In genomic region chr6:98957440-98957839, GRCh38 we compare ENCODE assay signal across 11 cellular contexts. TPM values are rescaled to one million over a fixed set of nuclear protein-coding genes. Genes with fewer than 3 reads are reported as not detected.
DNase-seq lines count a peak whose midpoint lies in the region; ATAC-seq, FAIRE-seq and TF ChIP-seq lines count a peak whose summit lies in the region.
"Had no signal": no experiment of that assay in that cellular context is flagged by ENCODE, and none has a peak within 500 bp of the region (broad histone marks: within the 10 kb centered on the region; RNA-seq: fewer than 3 reads in every experiment).

No MANE protein-coding gene starts in this region.

- no peaks in the 10 kb centered on the region for H3K36me3 ChIP-seq in K562 (ENCODE audit: control insufficient read depth, insufficient read depth, low read length)
- H3K36me3 ChIP-seq: HAP-1 had no signal

- no peaks in the 10 kb centered on the region for H3K9me3 Mint-ChIP-seq in type B pancreatic cell
- no peaks in the 10 kb centered on the region for H3K9me3 Mint-ChIP-seq in stimulated activated memory B cell treated with anti-CD40 and anti-IgM and Interleukin-4, amounts not matched to agents 10 μg/mL and 1 μg/mL and 100 μg/mL, for 72 hours

- intact Hi-C loops in K562 (cut with micrococcal nuclease) (no loop called here), left colon (cut with DNase I, micrococcal nuclease) (no loop called here), Right ventricle myocardium inferior (cut with DNase I) (no loop called here)

- ATAC-seq in K562 (no peak), left colon (peak; percentile 58), GM18511 (IDR thresholded peaks at IDR 0.05; ENCODE audit: unreplicated experiment) (no peak), Right ventricle myocardium inferior (no peak)
- ATAC-seq in stimulated activated memory B cell treated with anti-CD40 and anti-IgM and Interleukin-4, amounts not matched to agents 10 μg/mL and 1 μg/mL and 100 μg/mL, for 72 hours = no peak
- ATAC-seq: left cardiac atrium had no signal

- H2AFZ ChIP-seq in K562 (ENCODE audit: low read depth, low read length) = no peak overlapping the region

- POLR2A ChIA-PET in K562 (lab: Yijun Ruan, JAX) = no interaction called here

- no peak overlapping the region for H3K4me3 ChIP-seq in K562
- H3K4me3 ChIP-seq: HAP-1 had no signal

- no peaks in the 10 kb centered on the region for H3K27me3 ChIP-seq in K562 (ENCODE audit: control insufficient read depth in 2 of 2, insufficient read depth in 2 of 2, low read length in 2 of 2)

- H4K20me1 ChIP-seq in K562 (replicated peaks; ENCODE audit: control insufficient read depth, insufficient read depth, low read length) = no peaks in the 10 kb centered on the region

- no peak overlapping the region for H3K27ac ChIP-seq in K562 (ENCODE audit: extremely low read depth, low read depth, low read length)

- H3K9me3 ChIP-seq in K562 (replicated peaks; ENCODE audit: control insufficient read depth, insufficient read depth, low read depth, low read length) = no peaks in the 10 kb centered on the region
- H3K9me3 ChIP-seq: HAP-1 had no signal

- in situ Hi-C loops in K562 (cut with MboI) = no loop called here

- no peak for TF ChIP-seq RAD21 in K562 (CRISPR knock-in tag; conservative IDR thresholded peaks at IDR 0.05 in 1 of 2, IDR thresholded peaks at IDR 0.05 in 1 of 2)

- CTCF ChIA-PET in K562 (lab: Yijun Ruan, JAX; ENCODE audit: low intra/inter-chr PET ratio) = no interaction called here

- no peaks in the 10 kb centered on the region for H3K9me1 ChIP-seq in K562 (ENCODE audit: control insufficient read depth, insufficient read depth, low read length)

- no peaks in the 10 kb centered on the region for H3K4me1 ChIP-seq in K562 (replicated peaks in 1 of 2; ENCODE audit: control insufficient read depth in 2 of 2, insufficient read depth in 2 of 2, low read length in 2 of 2)

- no peak overlapping the region for H3K4me2 ChIP-seq in K562 (ENCODE audit: insufficient read depth, low read length)

- no peak overlapping the region for H3K9ac ChIP-seq in K562 (ENCODE audit: insufficient read depth in 1 of 2, low read depth in 2 of 2, low read length in 2 of 2)

- DNase-seq in AG09319 (ENCODE audit: extremely low read depth, low read depth) (peak; percentile 34), LoVo (ENCODE audit: low spot score) (peak; percentile 76), K562 (ENCODE audit: extremely low read depth in 1 of 4, low spot score in 3 of 4) (no peak), left colon (peak in 1 of 2 donors; percentile 24), type B pancreatic cell (ENCODE audit: extremely low spot score, unreplicated experiment) (no peak), Right ventricle myocardium inferior (ENCODE audit: missing footprints) (no peak)
- DNase-seq: ACHN, left cardiac atrium had no signal

- 2% methylated on average over 3 of the region's 3 CpGs for WGBS in K562 (ENCODE audit: insufficient coverage, low coverage, missing lambda C conversion rate)

- H3K27me3 Mint-ChIP-seq in type B pancreatic cell = no peaks in the 10 kb centered on the region
- no peaks in the 10 kb centered on the region for H3K27me3 Mint-ChIP-seq in stimulated activated memory B cell treated with anti-CD40 and anti-IgM and Interleukin-4, amounts not matched to agents 10 μg/mL and 1 μg/mL and 100 μg/mL, for 72 hours

- H3K79me2 ChIP-seq in K562 (ENCODE audit: control insufficient read depth, insufficient read depth, low read length) = no peaks in the 10 kb centered on the region

- H3K27ac Mint-ChIP-seq in type B pancreatic cell = no peak overlapping the region
- no peak overlapping the region for H3K27ac Mint-ChIP-seq in stimulated activated memory B cell treated with anti-CD40 and anti-IgM and Interleukin-4, amounts not matched to agents 10 μg/mL and 1 μg/mL and 100 μg/mL, for 72 hours

- TF ChIP-seq EP300 in K562 (IDR thresholded peaks at IDR 0.05; ENCODE audit: low read length) = no peak

- H3K4me3 Mint-ChIP-seq in type B pancreatic cell = no peak overlapping the region
- no peak overlapping the region for H3K4me3 Mint-ChIP-seq in stimulated activated memory B cell treated with anti-CD40 and anti-IgM and Interleukin-4, amounts not matched to agents 10 μg/mL and 1 μg/mL and 100 μg/mL, for 72 hours

- no TSS peak for BruUV-seq in K562 (replicated peaks; lab: Mats Ljungman, UMichigan)

- no peaks in the 10 kb centered on the region for H3K36me3 Mint-ChIP-seq in type B pancreatic cell
- H3K36me3 Mint-ChIP-seq in stimulated activated memory B cell treated with anti-CD40 and anti-IgM and Interleukin-4, amounts not matched to agents 10 μg/mL and 1 μg/mL and 100 μg/mL, for 72 hours = no peaks in the 10 kb centered on the region

- no peak for FAIRE-seq in K562 (lab: Jason Lieb, UNC)

- no peak for TF ChIP-seq POLR2A in K562 (conservative IDR thresholded peaks at IDR 0.05)

- no peaks in the 10 kb centered on the region for H3K4me1 Mint-ChIP-seq in type B pancreatic cell (ENCODE audit: unreplicated experiment)
- H3K4me1 Mint-ChIP-seq in stimulated activated memory B cell treated with anti-CD40 and anti-IgM and Interleukin-4, amounts not matched to agents 10 μg/mL and 1 μg/mL and 100 μg/mL, for 72 hours = no peaks in the 10 kb centered on the region

- no peak for TF ChIP-seq CTCF in AG09319 (IDR thresholded peaks at IDR 0.05; ENCODE audit: low read depth, low read length)
- no peak for TF ChIP-seq CTCF in K562 (IDR thresholded peaks at IDR 0.05 in 2 of 3, conservative IDR thresholded peaks at IDR 0.05 in 1 of 3; ENCODE audit: insufficient read depth in 2 of 3, low read depth in 1 of 3, low read length in 3 of 3)
- TF ChIP-seq CTCF in type B pancreatic cell (conservative IDR thresholded peaks at IDR 0.05) = no peak

TF ChIP-seq in K562, 482 proteins besides CTCF, POLR2A, EP300 and RAD21:
- TF ChIP-seq TCF3 (CRISPR knock-in tag; IDR thresholded peaks at IDR 0.05) (peak; percentile 32), EHMT2 (IDR thresholded peaks at IDR 0.05) (no peak), SRSF3 (IDR thresholded peaks at IDR 0.05; ENCODE audit: insufficient read depth, low read length) (no peak)

RNA-seq across cellular contexts. Expression of gene FBXL4, which starts 9.7 kb away (rescaled TPM):
- 32.1 and 54.0 TPM in 2 replicates for total RNA-seq in K562 (2011; cell fraction: chromatin; rRNA removed; ENCODE audit: low replicate concordance)
- total RNA-seq in K562 (2011; cell fraction: nucleolus; rRNA removed) = 8.3 and 10.7 TPM in 2 replicates
- 22.6 and 42.0 TPM in 2 replicates for total RNA-seq in K562 (2011; cell fraction: nucleoplasm; rRNA removed)
- 4.4 and 5.0 TPM in 2 replicates for total RNA-seq in K562 (2014; rRNA removed)
- total RNA-seq in K562 (2014; rRNA removed; fragmentation: Illumina TruSeq; extraction: Trizol) = 13.5 and 14.7 TPM in 2 replicates
- total RNA-seq in K562 (2015; rRNA removed; fragmentation: Illumina TruSeq; extraction: Trizol) = 10.1 and 10.5 TPM in 2 replicates
- 10.1 and 10.5 TPM in 2 replicates for total RNA-seq in K562 (2021)
- 19.7 and 23.1 TPM in 2 replicates for polyA plus RNA-seq in K562 (2011; rRNA removed)
- polyA plus RNA-seq in K562 (2011; cell fraction: cytosol; rRNA removed) = 7.4 and 13.5 TPM in 2 replicates
- polyA plus RNA-seq in K562 (2011; cell fraction: nucleus; rRNA removed) = 12.9 and 17.7 TPM in 2 replicates
- polyA plus RNA-seq in K562 (2012) = 4.8 and 5.3 TPM in 2 replicates
- polyA plus RNA-seq in K562 (2014; fragmentation: Illumina TruSeq; extraction: Trizol) = 7.1 and 7.7 TPM in 2 replicates
- polyA plus RNA-seq in K562 (2014; fragmentation: Nextera tagmentation; extraction: Ambion mirVana) = 1 to 10 TPM; 4.2 to 4.6 TPM
- polyA plus RNA-seq in K562 (2014; rRNA removed) = 5.1 and 5.8 TPM in 2 replicates
- 44.1 and 48.5 TPM in 2 replicates for polyA minus RNA-seq in K562 (2011; rRNA and poly(A)+ RNA removed)
- polyA minus RNA-seq in K562 (2011; cell fraction: cytosol; rRNA and poly(A)+ RNA removed) = 9.6 and 10.3 TPM in 2 replicates
- 12.7 and 19.0 TPM in 2 replicates for polyA minus RNA-seq in K562 (2011; cell fraction: nucleus; rRNA and poly(A)+ RNA removed)
- 10 to 100 TPM; 16.0 to 17.9 TPM for total RNA-seq in left colon
- 18.3 and 19.2 TPM in 2 replicates for total RNA-seq in type B pancreatic cell (ENCODE audit: low replicate concordance)
- 18.0 TPM for total RNA-seq in Right ventricle myocardium inferior

Comparison
In these comparisons a context has a peak if more than half of its experiments do, and no peak if none do; other contexts are left out.
1. DNase-seq: peak in AG09319 (single experiment) and LoVo (single experiment); none in K562 (0 of 4), type B pancreatic cell (single experiment) and Right ventricle myocardium inferior (single experiment).